ENCODE assay signal across 1 cellular context in the genomic region with DNA sequence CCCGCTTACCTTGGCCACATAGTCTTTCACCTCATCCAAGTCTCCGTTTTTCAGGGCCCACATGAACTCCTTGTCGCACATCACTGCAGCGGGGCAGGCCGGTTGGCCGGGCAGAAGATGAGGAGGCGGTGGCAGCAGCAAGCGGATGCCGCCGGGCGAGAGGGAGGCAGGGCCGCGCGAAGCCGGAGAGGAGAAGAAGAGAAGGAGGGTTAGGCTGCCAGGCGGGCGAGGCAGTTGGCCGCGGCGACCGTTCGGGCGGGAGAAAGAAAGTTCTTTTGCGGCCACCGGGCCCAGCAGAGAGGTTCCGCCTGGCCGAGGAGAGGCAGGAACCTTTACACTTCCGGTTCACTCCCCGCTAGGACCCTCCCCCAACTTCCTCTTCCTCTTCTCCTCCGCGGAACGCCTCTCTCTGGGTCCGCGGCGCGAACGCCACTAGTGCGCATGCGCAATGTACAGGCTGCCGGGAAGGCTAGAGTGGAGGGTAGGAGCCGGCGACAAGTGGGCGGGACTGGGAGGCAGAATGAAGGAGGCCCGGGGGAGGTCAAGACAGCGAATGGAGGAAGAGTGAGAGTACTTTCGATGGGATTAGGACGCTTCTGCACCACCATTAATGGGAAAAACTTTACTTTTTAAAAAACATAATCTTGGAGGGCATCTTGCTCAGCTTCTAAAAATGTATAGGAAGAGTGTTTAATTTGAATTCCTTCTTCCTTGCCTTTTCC.
TF ChIP-seq lines count a peak whose summit lies in the region.

Gene MTPN, minus strand, starts transcription at position 340 of the 722 bp plus-strand sequence. Its CDS starts 259 bp downstream, at position 81.

TF ChIP-seq in GM12878, 131 proteins besides CTCF, POLR2A, EP300 and RAD21 (continued from another document):
- TF ChIP-seq KLF5 (IDR thresholded peaks at IDR 0.05; ENCODE audit: partially characterized antibody) = no peak
